Comparison of ENCODE assay signal across 8 cellular contexts in the genomic region with DNA sequence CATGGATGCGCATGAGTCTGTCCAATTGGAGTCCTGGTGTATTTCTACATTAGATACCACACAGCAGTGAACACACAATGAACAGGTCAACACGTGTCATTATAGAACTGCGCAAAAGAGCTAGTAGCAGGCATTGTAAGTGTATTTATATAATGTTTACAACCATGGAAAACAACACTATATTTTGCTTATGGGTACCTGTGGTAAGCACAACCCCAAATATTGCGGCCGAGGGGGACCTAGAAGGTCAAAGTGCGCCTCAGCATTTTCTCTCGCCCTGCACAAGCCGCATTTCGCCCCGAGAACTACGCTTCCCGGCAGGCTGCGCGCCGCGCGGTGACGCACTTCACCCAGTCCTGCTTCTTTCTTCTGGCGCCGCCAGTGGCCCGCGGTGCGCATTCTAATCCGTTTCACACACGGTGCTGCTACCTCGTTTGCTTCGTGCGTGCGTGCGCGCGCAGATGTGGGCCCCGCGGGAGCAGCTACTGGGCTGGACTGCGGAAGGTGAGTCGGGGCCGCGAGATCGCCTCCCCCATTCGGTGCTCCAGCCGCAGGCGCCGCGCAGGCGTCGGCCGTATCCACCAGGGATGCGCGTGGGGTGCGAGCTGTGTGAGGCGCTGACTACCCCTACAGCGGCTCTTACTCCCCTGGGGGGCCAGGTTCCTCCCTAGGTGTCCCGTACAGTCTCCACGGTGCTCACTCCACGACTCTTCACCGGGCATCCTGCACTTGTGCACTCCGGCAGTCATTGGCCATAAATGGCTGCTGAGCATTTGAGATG. TPM values are rescaled to one million over a fixed set of nuclear protein-coding genes. Genes with fewer than 3 reads are reported as not detected.
DNase-seq lines count a peak whose midpoint lies in the region; ATAC-seq and TF ChIP-seq lines count a peak whose summit lies in the region.

A gene (plus strand): TSS at position 394 of the 781 bp plus-strand sequence. CDS start 68 bp downstream, at position 462.

- H3K9me3 Mint-ChIP-seq in chondrocyte (ENCODE audit: low read depth), result no peaks in the 10 kb centered on the region

- peak; percentile 55 for TF ChIP-seq CTCF in chondrocyte (IDR thresholded peaks at IDR 0.05)

- H3K36me3 Mint-ChIP-seq in chondrocyte (ENCODE audit: low read depth), result no peaks in the 10 kb centered on the region

- DNase-seq in AML-193 (lab: John Stamatoyannopoulos, UW), result peak; percentile 98 to 99
- DNase-seq in NCI-H460 (ENCODE audit: extremely low read depth, low read depth), result peak; percentile 90
- peak; percentile 91 for DNase-seq in activated CD4-positive, alpha-beta T cell treated with anti-CD3 and anti-CD28 coated beads for 1 hour
- peak; percentile 96 for DNase-seq in chondrocyte (ENCODE audit: low spot score)
- peak; percentile 97 for DNase-seq in kidney tubule cell (ENCODE audit: low spot score)
- DNase-seq in stimulated activated CD4-positive, alpha-beta T cell treated with anti-CD3 and anti-CD28 coated beads, Interleukin-1b, Interleukin-23, amount 100 ng/mL, for 48 hours, result peak; percentile 98

- ATAC-seq in GM19035 (IDR thresholded peaks at IDR 0.05; ENCODE audit: unreplicated experiment), result peak; percentile 93
- peak; percentile 96 for ATAC-seq in HG03354 (IDR thresholded peaks at IDR 0.05; ENCODE audit: poor library complexity, severe bottlenecking, unreplicated experiment)

- H3K27ac Mint-ChIP-seq in chondrocyte (ENCODE audit: unreplicated experiment), result peak within 1 kb of the TSS; percentile 84

- H3K4me3 Mint-ChIP-seq in chondrocyte (ENCODE audit: unreplicated experiment), result peak within 1 kb of the TSS; percentile 89

- no peaks in the 10 kb centered on the region for H3K27me3 Mint-ChIP-seq in chondrocyte (ENCODE audit: low read depth)

- H3K4me1 Mint-ChIP-seq in chondrocyte (ENCODE audit: low read depth), result peaks cover 11% of the 10 kb centered on the region

RNA-seq across cellular contexts. Expression of the gene that starts here (rescaled TPM):
- total RNA-seq in NCI-H460 (2014; rRNA removed; shearing (Covaris generic)), result 4.3 and 4.7 TPM in 2 replicates
- polyA plus RNA-seq in NCI-H460 (2014; cell fraction: nucleus; rRNA removed), result 20.7 and 23.2 TPM in 2 replicates
- total RNA-seq in chondrocyte, result 7.7 to 9.4 TPM (median 8.0 TPM) in 3 replicates

Comparison
In these comparisons a context has a peak if more than half of its experiments do, and no peak if none do; other contexts are left out.
1. Peak in every context shown above with its lines: DNase-seq and ATAC-seq.